In genomic region chr20:49270736-49271135, GRCh38 we compare ENCODE assay signal across 16 cellular contexts. TPM values are rescaled to one million over a fixed set of nuclear protein-coding genes. Genes with fewer than 3 reads are reported as not detected.
A peak's percentile ranks its signal among the peaks of the same experiment; 100 is the strongest.
DNase-seq lines count a peak whose midpoint lies in the region; ATAC-seq and TF ChIP-seq lines count a peak whose summit lies in the region.
"Had no signal": no experiment of that assay in that cellular context is flagged by ENCODE, and none has a peak within 500 bp of the region (broad histone marks: within the 10 kb centered on the region; RNA-seq: fewer than 3 reads in every experiment).

No MANE protein-coding gene starts in this region.

- no peak for ATAC-seq in CD4-positive, alpha-beta T cell (ENCODE audit: poor library complexity)
- ATAC-seq in GM18520 (IDR thresholded peaks at IDR 0.05; ENCODE audit: unreplicated experiment) = no peak
- ATAC-seq: upper lobe of right lung had no signal

- no TSS peak for BruUV-seq in MCF 10A (replicated peaks; lab: Mats Ljungman, UMichigan)

- CTCF ChIA-PET in CD4-positive, alpha-beta T cell (lab: Charles Lee) = interaction anchor here (1.2 kb wide), 1 partner anchor 53 kb away, joined by 4 read pairs; no protein-coding TSS in a partner anchor
- CTCF ChIA-PET in activated CD4-positive, alpha-beta memory T cell treated with anti-CD3 and anti-CD28 coated beads for 36 hours (lab: Charles Lee) = interaction anchor here (0.7 to 1.5 kb wide), 3 partner anchors 24 to 138 kb away, joined by 3 to 4 read pairs (median 3); no protein-coding TSS in a partner anchor
- CTCF ChIA-PET in MCF 10A (lab: Yijun Ruan, JAX) = interaction anchor here (0.5 to 1.5 kb wide), 4 partner anchors 24 to 124 kb away, joined by 3 to 9 read pairs (median 4); no protein-coding TSS in a partner anchor

- H4K20me1 ChIP-seq in BLaER1 treated with 17β-estradiol and CSF1 and Interleukin-3, amounts not matched to agents 10 nM and 100 nM = peaks cover 77 to 98% (median 94%) of the 10 kb centered on the region in 11 experiments

- intact Hi-C loops in CD4-positive, alpha-beta T cell (cut with DNase I, micrococcal nuclease) = no loop called here
- intact Hi-C loops in activated CD4-positive, alpha-beta memory T cell treated with anti-CD3 and anti-CD28 coated beads for 36 hours (cut with micrococcal nuclease) = loop anchor here (10.0 kb wide), 2 partner anchors 544 to 844 kb away; partner anchors contain the start of genes SLC9A8 and UBE2V1
- intact Hi-C loops in MCF 10A (cut with micrococcal nuclease) = no loop called here

- peaks cover 0 to 39% (median 32%) of the 10 kb centered on the region in 11 experiments; a peak in 20 of 22 replicates for H3K9me3 ChIP-seq in BLaER1 treated with 17β-estradiol and CSF1 and Interleukin-3, amounts not matched to agents 10 nM and 100 nM (replicated peaks in 1 of 11)
- H3K9me3 ChIP-seq in CD4-positive, alpha-beta T cell (ENCODE audit: control insufficient read depth, low read length) = no peaks in the 10 kb centered on the region
- H3K9me3 ChIP-seq: upper lobe of right lung had no signal

- H3K27ac ChIP-seq in BLaER1 treated with 17β-estradiol and CSF1 and Interleukin-3, amounts not matched to agents 10 nM and 100 nM = no peak overlapping the region
- no peak overlapping the region for H3K27ac ChIP-seq in CD4-positive, alpha-beta T cell (ENCODE audit: low read depth, low read length)
- H3K27ac ChIP-seq in substantia nigra (ENCODE audit: low read depth, low read length, poor library complexity, severe bottlenecking) = no peak overlapping the region
- H3K27ac ChIP-seq: cardiac muscle cell, neural progenitor cell, upper lobe of right lung had no signal

- H3K4me1 Mint-ChIP-seq in CD4-positive, alpha-beta T cell (ENCODE audit: low read depth) = peaks cover 79% of the 10 kb centered on the region
- H3K4me1 Mint-ChIP-seq in activated CD4-positive, alpha-beta memory T cell treated with anti-CD3 and anti-CD28 coated beads for 36 hours (ENCODE audit: low read depth) = peaks cover 79% of the 10 kb centered on the region
- H3K4me1 Mint-ChIP-seq in immature natural killer cell = peaks cover 58 to 77% of the 10 kb centered on the region in 2 donors
- peaks cover 39% of the 10 kb centered on the region for H3K4me1 Mint-ChIP-seq in MCF 10A (ENCODE audit: insufficient read depth, unreplicated experiment)

- peaks cover 77 to 97% (median 93%) of the 10 kb centered on the region in 11 experiments for H3K36me3 ChIP-seq in BLaER1 treated with 17β-estradiol and CSF1 and Interleukin-3, amounts not matched to agents 10 nM and 100 nM

- peak overlapping the region in 6 of 11 experiments; percentile 25 to 89 (median 72); a peak in 6 of 22 replicates for H3K4me2 ChIP-seq in BLaER1 treated with 17β-estradiol and CSF1 and Interleukin-3, amounts not matched to agents 10 nM and 100 nM
- H3K4me2 ChIP-seq: neural progenitor cell had no signal

- H3K27me3 Mint-ChIP-seq in CD4-positive, alpha-beta T cell = no peaks in the 10 kb centered on the region
- no peaks in the 10 kb centered on the region for H3K27me3 Mint-ChIP-seq in activated CD4-positive, alpha-beta memory T cell treated with anti-CD3 and anti-CD28 coated beads for 36 hours
- H3K27me3 Mint-ChIP-seq in immature natural killer cell (ENCODE audit: low read depth in 3 of 3) (peaks cover 0 to 4% (median 1%) of the 10 kb centered on the region in 3 donors), MCF 10A (ENCODE audit: insufficient read depth, unreplicated experiment) (no peaks in the 10 kb centered on the region)

- H3K4me3 Mint-ChIP-seq in CD4-positive, alpha-beta T cell = peak overlapping the region; percentile 58
- H3K4me3 Mint-ChIP-seq in activated CD4-positive, alpha-beta memory T cell treated with anti-CD3 and anti-CD28 coated beads for 36 hours = peak overlapping the region; percentile 2
- peak overlapping the region in 2 of 5 donors; percentile 5 to 50 for H3K4me3 Mint-ChIP-seq in immature natural killer cell
- H3K4me3 Mint-ChIP-seq in MCF 10A (ENCODE audit: unreplicated experiment) = no peak overlapping the region
- H3K4me3 Mint-ChIP-seq: neural progenitor cell had no signal

- peaks cover 7% of the 10 kb centered on the region for H3K9me3 Mint-ChIP-seq in CD4-positive, alpha-beta T cell
- peaks cover 9% of the 10 kb centered on the region for H3K9me3 Mint-ChIP-seq in activated CD4-positive, alpha-beta memory T cell treated with anti-CD3 and anti-CD28 coated beads for 36 hours
- no peaks in the 10 kb centered on the region for H3K9me3 Mint-ChIP-seq in immature natural killer cell
- H3K9me3 Mint-ChIP-seq in MCF 10A (ENCODE audit: unreplicated experiment) = no peaks in the 10 kb centered on the region

- H3K4me3 ChIP-seq in BLaER1 treated with 17β-estradiol and CSF1 and Interleukin-3, amounts not matched to agents 10 nM and 100 nM = no peak overlapping the region
- H3K4me3 ChIP-seq: cardiac muscle cell, neural progenitor cell had no signal

- H3K27me3 ChIP-seq in BLaER1 treated with 17β-estradiol and CSF1 and Interleukin-3, amounts not matched to agents 10 nM and 100 nM = no peaks in the 10 kb centered on the region
- H3K27me3 ChIP-seq in CD4-positive, alpha-beta T cell (ENCODE audit: control insufficient read depth, insufficient read depth, low read length) = no peaks in the 10 kb centered on the region
- H3K27me3 ChIP-seq: cardiac muscle cell, neural progenitor cell, upper lobe of right lung had no signal

- no peak overlapping the region for H3K9ac ChIP-seq in BLaER1 treated with 17β-estradiol and CSF1 and Interleukin-3, amounts not matched to agents 10 nM and 100 nM
- H3K9ac ChIP-seq: neural progenitor cell had no signal

- no peak for TF ChIP-seq CTCF in CD4-positive, alpha-beta T cell (IDR thresholded peaks at IDR 0.05)
- no peak for TF ChIP-seq CTCF in MCF 10A (IDR thresholded peaks at IDR 0.05; ENCODE audit: unreplicated experiment)

- H3K27ac Mint-ChIP-seq in CD4-positive, alpha-beta T cell = peak overlapping the region; percentile 56
- peak overlapping the region; percentile 15 for H3K27ac Mint-ChIP-seq in activated CD4-positive, alpha-beta memory T cell treated with anti-CD3 and anti-CD28 coated beads for 36 hours
- H3K27ac Mint-ChIP-seq in immature natural killer cell = peak overlapping the region in 4 of 6 donors; percentile 10 to 77 (median 66)
- H3K27ac Mint-ChIP-seq in MCF 10A (ENCODE audit: low read depth, unreplicated experiment) = no peak overlapping the region
- H3K27ac Mint-ChIP-seq: neural progenitor cell had no signal

- POLR2A ChIA-PET in CD4-positive, alpha-beta T cell (lab: Charles Lee) = interaction anchor here (1.0 to 1.2 kb wide), 2 partner anchors 17 to 224 kb away, joined by 3 read pairs; partner anchors contain the start of gene CSE1L
- POLR2A ChIA-PET in activated CD4-positive, alpha-beta memory T cell treated with anti-CD3 and anti-CD28 coated beads for 36 hours (lab: Charles Lee) = interaction anchor here (0.9 to 1.4 kb wide), 2 partner anchors 11 to 13 kb away, joined by 3 read pairs; no protein-coding TSS in a partner anchor
- POLR2A ChIA-PET in MCF 10A (lab: Yijun Ruan, JAX) = interaction anchor here (0.7 to 8.0 kb wide), 6 partner anchors 11 to 138 kb away, joined by 3 to 50 read pairs (median 3); partner anchors contain the start of gene DDX27

- H3K36me3 Mint-ChIP-seq in CD4-positive, alpha-beta T cell (ENCODE audit: low read depth) = peaks cover 88% of the 10 kb centered on the region
- H3K36me3 Mint-ChIP-seq in activated CD4-positive, alpha-beta memory T cell treated with anti-CD3 and anti-CD28 coated beads for 36 hours = peaks cover 76% of the 10 kb centered on the region
- H3K36me3 Mint-ChIP-seq in immature natural killer cell (peaks cover 30 to 49% (median 34%) of the 10 kb centered on the region in 3 donors), MCF 10A (ENCODE audit: insufficient read depth, unreplicated experiment) (peaks cover 87% of the 10 kb centered on the region)

- DNase-seq in CD4-positive, alpha-beta T cell = no peak
- no peak for DNase-seq in activated CD4-positive, alpha-beta memory T cell treated with anti-CD3 and anti-CD28 coated beads for 36 hours
- no peak for DNase-seq in immature natural killer cell
- no peak for DNase-seq in HuH-7.5 (ENCODE audit: low spot score)
- DNase-seq in substantia nigra (lab: John Stamatoyannopoulos, UW) = no peak
- no peak for DNase-seq in MCF 10A (ENCODE audit: unreplicated experiment)
- DNase-seq: DMS79 treated with DMSO at 0.1 percent for 48 hours; effector CD8-positive, alpha-beta T cell; mesendoderm; NCI-H1417; NCI-H82; upper lobe of right lung had no signal

- H3K4me1 ChIP-seq in BLaER1 treated with 17β-estradiol and CSF1 and Interleukin-3, amounts not matched to agents 10 nM and 100 nM = peaks cover 29 to 85% (median 39%) of the 10 kb centered on the region in 10 experiments
- H3K4me1 ChIP-seq: neural progenitor cell had no signal

RNA-seq across cellular contexts. Expression of gene ZNFX1, which starts 7.1 kb away (rescaled TPM):
- total RNA-seq in CD4-positive, alpha-beta T cell = 10 to 100 TPM; 50.6 to 51.6 TPM
- 10 to 100 TPM; 42.5 to 45.3 TPM for total RNA-seq in activated CD4-positive, alpha-beta memory T cell treated with anti-CD3 and anti-CD28 coated beads for 36 hours
- 10 to 100 TPM; 17.2 to 59.2 (median 17.9) TPM for polyA plus RNA-seq in immature natural killer cell
- total RNA-seq in MCF 10A (2022) = 24.3 and 26.8 TPM in 2 replicates

RNA-seq across cellular contexts. Expression of gene DDX27, which starts 51.5 kb away (rescaled TPM):
- total RNA-seq in CD4-positive, alpha-beta T cell = 100 to 1,000 TPM; 116 to 126 TPM
- 10 to 100 TPM; 42.8 to 43.5 TPM for total RNA-seq in activated CD4-positive, alpha-beta memory T cell treated with anti-CD3 and anti-CD28 coated beads for 36 hours
- 10 to 100 TPM; 14.3 to 41.9 (median 18.7) TPM for polyA plus RNA-seq in immature natural killer cell
- total RNA-seq in MCF 10A (2022) = 45.7 and 56.4 TPM in 2 replicates
